Comparison of ENCODE assay signal across 13 cellular contexts in the genomic region with DNA sequence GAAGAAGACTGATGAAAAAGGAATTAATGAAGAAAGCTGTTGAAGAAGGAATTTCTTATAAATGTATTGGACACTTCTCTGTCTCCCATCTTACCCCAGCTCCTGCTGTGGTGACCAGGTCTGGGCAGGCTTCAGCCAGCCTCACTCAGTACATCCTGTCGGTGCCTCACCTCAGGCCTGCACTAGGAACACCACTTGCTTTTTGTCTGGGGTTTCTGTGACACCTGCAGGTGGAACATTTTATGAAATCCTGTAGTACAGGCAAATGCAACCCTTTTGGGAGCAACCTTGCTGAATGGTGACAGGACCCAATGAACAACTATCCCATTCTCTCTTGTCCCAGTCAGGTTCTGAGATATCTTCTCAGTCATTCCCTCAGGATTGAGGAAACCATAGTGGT.
DNase-seq lines count a peak whose midpoint lies in the region; ATAC-seq and TF ChIP-seq lines count a peak whose summit lies in the region.
"Had no signal": no experiment of that assay in that cellular context is flagged by ENCODE, and none has a peak within 500 bp of the region (broad histone marks: within the 10 kb centered on the region; RNA-seq: fewer than 3 reads in every experiment).

No MANE protein-coding gene starts in this region.

- peaks cover 18% of the 10 kb centered on the region for H3K27me3 ChIP-seq in foreskin keratinocyte

- H3K27ac ChIP-seq in foreskin keratinocyte: no peak overlapping the region
- no peak overlapping the region for H3K27ac ChIP-seq in RWPE1
- H3K27ac ChIP-seq: HL-60 had no signal

- POLR2A ChIA-PET in RWPE1 (lab: Yijun Ruan, JAX; ENCODE audit: low non-redundant PET): no interaction called here

- no peaks in the 10 kb centered on the region for H3K4me1 ChIP-seq in foreskin keratinocyte

- CTCF ChIA-PET in RWPE1 (lab: Yijun Ruan, JAX): interaction anchor here (1.1 to 1.8 kb wide), 2 partner anchors 147 to 151 kb away, joined by 3 to 8 read pairs; no protein-coding TSS in a partner anchor

- ATAC-seq in HG02798 (IDR thresholded peaks at IDR 0.05; ENCODE audit: poor library complexity, unreplicated experiment) (peak; percentile 33), foreskin keratinocyte (peak; percentile 16)
- ATAC-seq: naive thymus-derived CD8-positive, alpha-beta T cell; stimulated activated naive CD8-positive, alpha-beta T cell treated with anti-CD3 and anti-CD28 coated beads, Interleukin-15, Interleukin-2, amounts not matched to agents 100 U/mL and 50 U/mL, for 24 hours had no signal

- DNase-seq in NCI-H146 (lab: John Stamatoyannopoulos, UW) (peak; percentile 1), NCI-H146 treated with DMSO at 0.1 percent for 48 hours (lab: John Stamatoyannopoulos, UW; ENCODE audit: unreplicated experiment) (no peak), OCI-M1 (lab: John Stamatoyannopoulos, UW) (peak; percentile 53), foreskin keratinocyte (peak in 1 of 2 donors; percentile 14), RWPE1 (ENCODE audit: low spot score) (no peak), dedifferentiated amniotic fluid mesenchymal stem cell (ENCODE audit: extremely low spot score) (no peak)
- no peak for DNase-seq in activated CD4-positive, alpha-beta T cell treated with anti-CD3 and anti-CD28 coated beads for 1 hour
- DNase-seq: amygdala; naive thymus-derived CD8-positive, alpha-beta T cell; NCI-H2107; stimulated activated naive CD8-positive, alpha-beta T cell treated with anti-CD3 and anti-CD28 coated beads, Interleukin-15, Interleukin-2, amounts not matched to agents 100 U/mL and 50 U/mL, for 24 hours had no signal

- no peak for TF ChIP-seq CTCF in foreskin keratinocyte (conservative IDR thresholded peaks at IDR 0.05)
- TF ChIP-seq CTCF in RWPE1 (conservative IDR thresholded peaks at IDR 0.05; ENCODE audit: low read depth): no peak

Comparison
In these comparisons a context has a peak if more than half of its experiments do, and no peak if none do; other contexts are left out.
1. DNase-seq: peak in NCI-H146 (single experiment) and OCI-M1 (single experiment); none in NCI-H146 treated with DMSO at 0.1 percent for 48 hours (single experiment), RWPE1 (single experiment), dedifferentiated amniotic fluid mesenchymal stem cell (single experiment) and activated CD4-positive, alpha-beta T cell treated with anti-CD3 and anti-CD28 coated beads for 1 hour (single experiment).